ENCODE assay signal across 10 cellular contexts in genomic region chr21:26124421-26124833, GRCh38. TPM values are rescaled to one million over a fixed set of nuclear protein-coding genes. Genes with fewer than 3 reads are reported as not detected.
DNase-seq lines count a peak whose midpoint lies in the region; ATAC-seq, FAIRE-seq and TF ChIP-seq lines count a peak whose summit lies in the region.
"Had no signal": no experiment of that assay in that cellular context is flagged by ENCODE, and none has a peak within 500 bp of the region (broad histone marks: within the 10 kb centered on the region; RNA-seq: fewer than 3 reads in every experiment).

No MANE protein-coding gene starts in this region.

- no peak for TF ChIP-seq RAD21 in liver (IDR thresholded peaks at IDR 0.05)
- no peak for TF ChIP-seq RAD21 in HepG2 (CRISPR knock-in tag; IDR thresholded peaks at IDR 0.05)

- no peak for TF ChIP-seq POLR2A in HepG2 (IDR thresholded peaks at IDR 0.05; ENCODE audit: insufficient read depth in 1 of 2, low read depth in 2 of 2, low read length in 2 of 2)

- H3K4me2 ChIP-seq in HepG2 (ENCODE audit: low read depth, low read length): no peak overlapping the region

- H4K20me1 ChIP-seq in HepG2 (ENCODE audit: insufficient read depth, low read length): peaks cover 5% of the 10 kb centered on the region

- FAIRE-seq in HepG2 (lab: Jason Lieb, UNC) (no peak), endometrium (lab: Jason Lieb, UNC) (peak; percentile 4)

- intact Hi-C loops in HepG2 (cut with micrococcal nuclease; ENCODE audit: unreplicated experiment): no loop called here
- intact Hi-C loops in aorta (cut with DNase I): no loop called here

- CTCF ChIA-PET in HepG2 (lab: Yijun Ruan, JAX; ENCODE audit: low intra/inter-chr PET ratio, low total read pairs): no interaction called here

- H3K27me3 ChIP-seq in liver (ENCODE audit: control insufficient read depth in 4 of 4, insufficient read depth in 4 of 4, low read length in 3 of 4) (no peaks in the 10 kb centered on the region), HepG2 (ENCODE audit: control insufficient read depth in 1 of 2, insufficient read depth in 2 of 2, low read length in 2 of 2) (no peaks in the 10 kb centered on the region), aorta (ENCODE audit: control insufficient read depth in 1 of 2, insufficient read depth in 2 of 2, low read length in 1 of 2) (no peaks in the 10 kb centered on the region)

- H3K36me3 ChIP-seq in liver (ENCODE audit: control insufficient read depth in 4 of 4, insufficient read depth in 3 of 4, low read depth in 1 of 4, low read length in 3 of 4) (no peaks in the 10 kb centered on the region), HepG2 (replicated peaks in 1 of 2; ENCODE audit: control insufficient read depth in 1 of 2, insufficient read depth in 2 of 2, low read length in 2 of 2) (no peaks in the 10 kb centered on the region; a peak in 1 of 5 replicates), mesodermal cell (ENCODE audit: control insufficient read depth, insufficient read depth, low read length) (peaks cover 5% of the 10 kb centered on the region), aorta (ENCODE audit: control insufficient read depth in 1 of 2, insufficient read depth in 2 of 2, low read length in 1 of 2) (no peaks in the 10 kb centered on the region)

- no peak overlapping the region for H2AFZ ChIP-seq in HepG2 (ENCODE audit: low read length)

- peaks cover 32% of the 10 kb centered on the region for H3K79me2 ChIP-seq in HepG2 (ENCODE audit: insufficient read depth, low read length)

- H3K9ac ChIP-seq in liver (ENCODE audit: low read depth in 1 of 2, low read length in 2 of 2): no peak overlapping the region
- no peak overlapping the region for H3K9ac ChIP-seq in HepG2 (ENCODE audit: insufficient read depth, low read depth, low read length)

- no peak for TF ChIP-seq CTCF in liver (IDR thresholded peaks at IDR 0.05; ENCODE audit: low read depth, low read length, missing input control)
- TF ChIP-seq CTCF in HepG2 (CRISPR knock-in tag; IDR thresholded peaks at IDR 0.05): no peak

- DNase-seq in HepG2 (ENCODE audit: low spot score) (no peak), aorta (no peak), cerebellar cortex (ENCODE audit: low spot score) (no peak), ureter (ENCODE audit: low spot score) (no peak)
- no peak for DNase-seq in stimulated activated CD4-positive, alpha-beta T cell treated with anti-CD3 and anti-CD28 coated beads, Interleukin-15, amount 100 ng/mL, for 24 hours
- DNase-seq: anterior cingulate cortex, NCI-H187 treated with DMSO at 0.1 percent for 48 hours had no signal

- POLR2A ChIA-PET in HepG2 (lab: Yijun Ruan, JAX): no interaction called here

- H3K27ac ChIP-seq in liver (ENCODE audit: low read depth in 1 of 2, low read length in 2 of 2): peak overlapping the region; percentile 2 to 61
- no peak overlapping the region for H3K27ac ChIP-seq in HepG2 (ENCODE audit: extremely low read length, insufficient read depth, low read length)
- H3K27ac ChIP-seq in mesodermal cell (ENCODE audit: low read depth, low read length, severe bottlenecking): peak overlapping the region; percentile 70
- no peak overlapping the region for H3K27ac ChIP-seq in aorta (ENCODE audit: low read depth in 1 of 2, low read length in 2 of 2)

- no peak overlapping the region for H3K4me3 ChIP-seq in liver (ENCODE audit: low read depth in 1 of 3, low read length in 3 of 3)
- no peak overlapping the region for H3K4me3 ChIP-seq in HepG2 (replicated peaks in 1 of 3; ENCODE audit: insufficient read depth in 1 of 3, low read depth in 2 of 3, low read length in 3 of 3)
- H3K4me3 ChIP-seq in mesodermal cell (ENCODE audit: extremely low read depth, insufficient read depth, low read length, poor library complexity, severe bottlenecking): no peak overlapping the region
- H3K4me3 ChIP-seq in aorta (ENCODE audit: low read length in 2 of 2): peak overlapping the region in 1 of 2 donors; percentile 10

- no TSS peak for BruUV-seq in HepG2 (replicated peaks; lab: Mats Ljungman, UMichigan)

- 12% methylated on average over 4 of the region's 4 CpGs for WGBS in liver
- 58% methylated on average over 4 of the region's 4 CpGs for WGBS in HepG2 (ENCODE audit: low lambda C conversion rate)
- WGBS in mesodermal cell (ENCODE audit: insufficient coverage in 2 of 2), 2 experiments: 86 to 100% methylated on average over 1 to 2 of the region's 4 CpGs
- 5 to 7% methylated on average over 4 of the region's 4 CpGs for WGBS in aorta, 2 donors

- in situ Hi-C loops in HepG2 (cut with HindIII; ENCODE audit: extremely low pct_ligation_motif_present, low pct_unique_long_range_greater_than_20kb): no loop called here

- ATAC-seq in HepG2 (no peak), aorta (ENCODE audit: low FRiP score) (peak; percentile 63)

- no peak for TF ChIP-seq EP300 in HepG2 (IDR thresholded peaks at IDR 0.05; ENCODE audit: low read depth in 2 of 2, low read length in 2 of 2)
- no peak for TF ChIP-seq EP300 in HepG2 (CRISPR knock-in tag; IDR thresholded peaks at IDR 0.05; ENCODE audit: borderline replicate concordance)

- H3K9me3 ChIP-seq in liver (ENCODE audit: control insufficient read depth in 4 of 4, low read length in 3 of 4) (no peaks in the 10 kb centered on the region), HepG2 (ENCODE audit: low read length) (no peaks in the 10 kb centered on the region), mesodermal cell (ENCODE audit: control insufficient read depth, low read length) (no peaks in the 10 kb centered on the region), aorta (ENCODE audit: control insufficient read depth, low read length) (no peaks in the 10 kb centered on the region)

- H3K4me1 ChIP-seq in liver (ENCODE audit: control insufficient read depth in 4 of 4, insufficient read depth in 4 of 4, low read length in 3 of 4) (peaks cover 4 to 37% (median 13%) of the 10 kb centered on the region in 4 donors), HepG2 (ENCODE audit: insufficient read depth, low read length) (peaks cover 38% of the 10 kb centered on the region), mesodermal cell (ENCODE audit: control insufficient read depth, insufficient read depth, low read length, poor library complexity, severe bottlenecking) (peaks cover 54% of the 10 kb centered on the region), aorta (ENCODE audit: control insufficient read depth in 1 of 2, insufficient read depth in 2 of 2, low read length in 2 of 2) (peaks cover 7 to 9% of the 10 kb centered on the region in 2 donors)

TF ChIP-seq in liver, 16 proteins besides CTCF, POLR2A, EP300 and RAD21 (continues in another document):
- TF ChIP-seq YY1 (IDR thresholded peaks at IDR 0.05) (no peak), GABPA (IDR thresholded peaks at IDR 0.05 in 1 of 2, conservative IDR thresholded peaks at IDR 0.05 in 1 of 2) (no peak)

TF ChIP-seq in HepG2, 621 proteins besides CTCF, POLR2A, EP300 and RAD21 (continues in another document):
- TF ChIP-seq FOSL2 (CRISPR knock-in tag; IDR thresholded peaks at IDR 0.05) (no peak), ATF7 (IDR thresholded peaks at IDR 0.05) (no peak), ATF7 (CRISPR knock-in tag; IDR thresholded peaks at IDR 0.05) (no peak), AGO1 (IDR thresholded peaks at IDR 0.05; ENCODE audit: low read depth, low read length, poor library complexity, severe bottlenecking) (no peak)
- TF ChIP-seq, protein P1, sequence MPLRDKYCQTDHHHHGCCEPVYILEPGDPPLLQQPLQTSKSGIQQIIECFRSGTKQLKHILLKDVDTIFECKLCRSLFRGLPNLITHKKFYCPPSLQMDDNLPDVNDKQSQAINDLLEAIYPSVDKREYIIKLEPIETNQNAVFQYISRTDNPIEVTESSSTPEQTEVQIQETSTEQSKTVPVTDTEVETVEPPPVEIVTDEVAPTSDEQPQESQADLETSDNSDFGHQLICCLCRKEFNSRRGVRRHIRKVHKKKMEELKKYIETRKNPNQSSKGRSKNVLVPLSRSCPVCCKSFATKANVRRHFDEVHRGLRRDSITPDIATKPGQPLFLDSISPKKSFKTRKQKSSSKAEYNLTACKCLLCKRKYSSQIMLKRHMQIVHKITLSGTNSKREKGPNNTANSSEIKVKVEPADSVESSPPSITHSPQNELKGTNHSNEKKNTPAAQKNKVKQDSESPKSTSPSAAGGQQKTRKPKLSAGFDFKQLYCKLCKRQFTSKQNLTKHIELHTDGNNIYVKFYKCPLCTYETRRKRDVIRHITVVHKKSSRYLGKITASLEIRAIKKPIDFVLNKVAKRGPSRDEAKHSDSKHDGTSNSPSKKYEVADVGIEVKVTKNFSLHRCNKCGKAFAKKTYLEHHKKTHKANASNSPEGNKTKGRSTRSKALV (CRISPR knock-in tag; IDR thresholded peaks at IDR 0.05): no peak

RNA-seq across cellular contexts. Expression of gene APP, which starts 46.1 kb away (rescaled TPM):
- total RNA-seq in liver: 100 to 1,000 TPM in 1 of 2 donors, 10 to 100 TPM in 1; 57.0 to 201 TPM
- 100 to 1,000 TPM in 1 of 2 donors, 10 to 100 TPM in 1; 24.9 to 166 TPM for polyA plus RNA-seq in liver
- total RNA-seq in HepG2 (2016; rRNA removed; fragmentation: Illumina TruSeq; extraction: Trizol): 33.6 and 70.6 TPM in 2 replicates
- 4.5 and 4.6 TPM in 2 replicates for total RNA-seq in HepG2 (2016; cell fraction: cytosol; rRNA removed; fragmentation: Illumina TruSeq; extraction: Trizol; ENCODE audit: low read depth)
- total RNA-seq in HepG2 (2016; cell fraction: insoluble cytoplasmic fraction; rRNA removed; fragmentation: Illumina TruSeq; extraction: Trizol): 27.5 and 74.9 TPM in 2 replicates
- 9.0 and 10.2 TPM in 2 replicates for total RNA-seq in HepG2 (2016; cell fraction: membrane; rRNA removed; fragmentation: Illumina TruSeq; extraction: Trizol)
- total RNA-seq in HepG2 (2016; cell fraction: nucleus; rRNA removed; fragmentation: Illumina TruSeq; extraction: Trizol): 82.2 and 98.5 TPM in 2 replicates
- 262 and 315 TPM in 2 replicates for polyA plus RNA-seq in HepG2 (2011; rRNA removed)
- polyA plus RNA-seq in HepG2 (2011; cell fraction: cytosol; rRNA removed): 227 and 358 TPM in 2 replicates
- 144 and 194 TPM in 2 replicates for polyA plus RNA-seq in HepG2 (2011; cell fraction: nucleus; rRNA removed)
- 183 and 345 TPM in 2 replicates for polyA plus RNA-seq in HepG2 (2012)
- polyA plus RNA-seq in HepG2 (2016; cell fraction: cytosol; fragmentation: Illumina TruSeq; extraction: Trizol; ENCODE audit: low read depth): 4.5 and 4.7 TPM in 2 replicates
- 41.3 and 45.6 TPM in 2 replicates for polyA plus RNA-seq in HepG2 (2016; cell fraction: insoluble cytoplasmic fraction; fragmentation: Illumina TruSeq; extraction: Trizol; ENCODE audit: low read depth)
- 6.6 and 9.0 TPM in 2 replicates for polyA plus RNA-seq in HepG2 (2016; cell fraction: membrane; fragmentation: Illumina TruSeq; extraction: Trizol; ENCODE audit: low read depth)
- polyA plus RNA-seq in HepG2 (2016; cell fraction: nucleus; fragmentation: Illumina TruSeq; extraction: Trizol; ENCODE audit: insufficient read depth, low read depth): 116 and 117 TPM in 2 replicates
- 307 and 343 TPM in 2 replicates for polyA minus RNA-seq in HepG2 (2011; rRNA and poly(A)+ RNA removed; ENCODE audit: low replicate concordance)
- 128 and 205 TPM in 2 replicates for polyA minus RNA-seq in HepG2 (2011; cell fraction: cytosol; rRNA and poly(A)+ RNA removed)
- polyA minus RNA-seq in HepG2 (2011; cell fraction: nucleus; rRNA and poly(A)+ RNA removed): 217 and 256 TPM in 2 replicates
- polyA plus RNA-seq in mesodermal cell (2013, experiment 1 of 2): 546 TPM
- polyA plus RNA-seq in mesodermal cell (2013, experiment 2 of 2): 502 TPM
- total RNA-seq in aorta: 100 to 1,000 TPM; 507 to 581 TPM
- polyA plus RNA-seq in aorta: 100 to 1,000 TPM; 149 to 235 TPM
- total RNA-seq in ureter: 491 TPM

Comparison
In these comparisons a context has a peak if more than half of its experiments do, and no peak if none do; other contexts are left out.
1. H3K27ac ChIP-seq: peak in liver (2 of 2) and mesodermal cell (single experiment); none in HepG2 (single experiment) and aorta (0 of 2).